38 cellular contexts compared by ENCODE assay signal in the genomic region with DNA sequence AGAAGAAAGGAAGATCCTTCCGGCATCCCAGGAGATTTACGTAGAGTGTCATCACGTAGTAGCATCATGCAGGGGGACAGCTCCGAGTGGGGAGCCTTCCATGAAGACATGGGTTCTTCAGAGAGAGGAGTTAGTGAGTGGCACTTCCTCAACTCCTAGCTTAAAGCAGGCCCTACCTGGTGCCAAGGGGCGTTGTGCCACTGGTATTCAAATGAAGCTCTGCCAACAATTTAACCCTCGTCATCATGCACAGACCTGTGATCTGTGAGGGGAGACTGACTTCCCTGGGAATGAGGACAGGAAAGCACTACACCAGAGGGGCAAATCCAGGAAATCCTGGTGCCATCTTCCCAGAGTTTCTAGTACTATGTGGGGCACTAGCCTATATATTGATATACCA. TPM values are rescaled to one million over a fixed set of nuclear protein-coding genes. Genes with fewer than 3 reads are reported as not detected.
"Had no signal": no experiment of that assay in that cellular context is flagged by ENCODE, and none has a peak within 500 bp of the region (broad histone marks: within the 10 kb centered on the region; RNA-seq: fewer than 3 reads in every experiment).

No MANE protein-coding gene starts in this region.

- H3K27ac Mint-ChIP-seq: activated naive CD4-positive, alpha-beta T cell treated with anti-CD3 and anti-CD28 coated beads for 36 hours; activated naive CD4-positive, alpha-beta T cell treated with anti-CD3 and anti-CD28 coated beads, Interleukin-2, amount 10 ng/mL, durations not matched to agents 7 days and 5 days; activated naive CD4-positive, alpha-beta T cell treated with anti-CD3 and anti-CD28 coated beads, Interleukin-2, amount 50 U/mL, for 24 hours; activated naive CD4-positive, alpha-beta T cell treated with anti-CD3 and anti-CD28 coated beads, Interleukin-2, amount 50 U/mL, for 72 hours; activated naive CD8-positive, alpha-beta T cell; activated naive CD8-positive, alpha-beta T cell treated with anti-CD3 and anti-CD28 coated beads for 36 hours; activated naive CD8-positive, alpha-beta T cell treated with anti-CD3 and anti-CD28 coated beads, Interleukin-2, amount 10 ng/mL, durations not matched to agents 7 days and 5 days; activated naive CD8-positive, alpha-beta T cell treated with anti-CD3 and anti-CD28 coated beads, Interleukin-2, amount 50 U/mL, for 24 hours; activated T-cell treated with anti-CD3 and anti-CD28 coated beads, Interleukin-2, amount 50 U/mL, for 24 hours; activated T-cell treated with anti-CD3 and anti-CD28 coated beads, Interleukin-2, amount 50 U/mL, for 72 hours; activated T-helper 1 cell treated with anti-CD3 and anti-CD28 coated beads, Interleukin-12 subunit alpha, Interleukin-12 subunit beta, Interleukin-2, Interleukin-4 antibody, amounts not matched to agents 30 ng/mL and 10 ng/mL and 1 ng/mL, durations not matched to agents 14 hours and 24 hours and 36 hours; activated T-helper 17 cell treated with anti-CD3 and anti-CD28 coated beads, Interleukin-2, amount 50 U/mL, for 72 hours; activated T-helper 2 cell treated with anti-CD3 and anti-CD28 coated beads, Interferon-gamma antibody, Interleukin-2, Interleukin-4, amounts not matched to agents 10 μg/mL and 5 μg/mL and 100 μg/mL, durations not matched to agents 14 hours and 24 hours and 36 hours; brain had no signal

- DNase-seq: activated effector memory CD4-positive, alpha-beta T cell treated with anti-CD3 and anti-CD28 coated beads, Interleukin-2, amount 50 U/mL, for 16 hours; activated effector memory CD4-positive, alpha-beta T cell treated with Interleukin-2 at 50 U/mL for 16 hours; activated gamma-delta T cell; activated gamma-delta T cell treated with Interleukin-2 at 50 U/mL for 16 hours; activated naive CD4-positive, alpha-beta T cell; activated naive CD4-positive, alpha-beta T cell treated with anti-CD3 and anti-CD28 coated beads for 36 hours; activated naive CD4-positive, alpha-beta T cell treated with anti-CD3 and anti-CD28 coated beads, Interleukin-2, amount 10 ng/mL, durations not matched to agents 7 days and 5 days; activated naive CD4-positive, alpha-beta T cell treated with anti-CD3 and anti-CD28 coated beads, Interleukin-2, amount 50 U/mL, for 16 hours; activated naive CD4-positive, alpha-beta T cell treated with Interleukin-2 at 50 U/mL for 16 hours; activated naive CD8-positive, alpha-beta T cell treated with anti-CD3 and anti-CD28 coated beads for 36 hours; activated naive CD8-positive, alpha-beta T cell treated with anti-CD3 and anti-CD28 coated beads, Interleukin-2, amount 10 ng/mL, durations not matched to agents 7 days and 5 days; activated naive CD8-positive, alpha-beta T cell treated with anti-CD3 and anti-CD28 coated beads, Interleukin-2, amount 50 U/mL, for 24 hours; activated T-cell treated with anti-CD3 and anti-CD28 coated beads, Interleukin-2, amount 50 U/mL, for 24 hours; activated T-cell treated with anti-CD3 and anti-CD28 coated beads, Interleukin-2, amount 50 U/mL, for 4 hours; activated T-cell treated with anti-CD3 and anti-CD28 coated beads, Interleukin-2, amount 50 U/mL, for 48 hours; activated T-cell treated with anti-CD3 and anti-CD28 coated beads, Interleukin-2, amount 50 U/mL, for 72 hours; adrenal gland; amniotic stem cell; amygdala; anterior cingulate cortex; aorta; brain microvascular endothelial cell; caudate nucleus; central memory CD4-positive, alpha-beta T cell; cerebellar nuclear complex had no signal

- H3K9me3 Mint-ChIP-seq: activated naive CD4-positive, alpha-beta T cell treated with anti-CD3 and anti-CD28 coated beads for 36 hours; activated naive CD4-positive, alpha-beta T cell treated with anti-CD3 and anti-CD28 coated beads, Interleukin-2, amount 10 ng/mL, durations not matched to agents 7 days and 5 days; activated naive CD4-positive, alpha-beta T cell treated with anti-CD3 and anti-CD28 coated beads, Interleukin-2, amount 50 U/mL, for 24 hours; activated naive CD4-positive, alpha-beta T cell treated with anti-CD3 and anti-CD28 coated beads, Interleukin-2, amount 50 U/mL, for 72 hours; activated naive CD8-positive, alpha-beta T cell treated with anti-CD3 and anti-CD28 coated beads for 36 hours; activated naive CD8-positive, alpha-beta T cell treated with anti-CD3 and anti-CD28 coated beads, Interleukin-2, amount 10 ng/mL, durations not matched to agents 7 days and 5 days; activated naive CD8-positive, alpha-beta T cell treated with anti-CD3 and anti-CD28 coated beads, Interleukin-2, amount 50 U/mL, for 24 hours; activated T-cell treated with anti-CD3 and anti-CD28 coated beads, Interleukin-2, amount 50 U/mL, for 24 hours; activated T-cell treated with anti-CD3 and anti-CD28 coated beads, Interleukin-2, amount 50 U/mL, for 4 hours; activated T-cell treated with anti-CD3 and anti-CD28 coated beads, Interleukin-2, amount 50 U/mL, for 72 hours; activated T-helper 1 cell treated with anti-CD3 and anti-CD28 coated beads, Interleukin-12 subunit alpha, Interleukin-12 subunit beta, Interleukin-2, Interleukin-4 antibody, amounts not matched to agents 30 ng/mL and 10 ng/mL and 1 ng/mL, durations not matched to agents 14 hours and 24 hours and 36 hours; activated T-helper 17 cell treated with anti-CD3 and anti-CD28 coated beads, Interleukin-2, amount 50 U/mL, for 72 hours; activated T-helper 2 cell treated with anti-CD3 and anti-CD28 coated beads, Interferon-gamma antibody, Interleukin-2, Interleukin-4, amounts not matched to agents 10 μg/mL and 5 μg/mL and 100 μg/mL, durations not matched to agents 14 hours and 24 hours and 36 hours; central memory CD8-positive, alpha-beta T cell had no signal

- H3K4me1 Mint-ChIP-seq: activated naive CD4-positive, alpha-beta T cell treated with anti-CD3 and anti-CD28 coated beads, Interleukin-2, amount 10 ng/mL, durations not matched to agents 7 days and 5 days; activated naive CD4-positive, alpha-beta T cell treated with anti-CD3 and anti-CD28 coated beads, Interleukin-2, amount 50 U/mL, for 24 hours; activated naive CD8-positive, alpha-beta T cell treated with anti-CD3 and anti-CD28 coated beads for 36 hours; activated naive CD8-positive, alpha-beta T cell treated with anti-CD3 and anti-CD28 coated beads, Interleukin-2, amount 10 ng/mL, durations not matched to agents 7 days and 5 days; activated naive CD8-positive, alpha-beta T cell treated with anti-CD3 and anti-CD28 coated beads, Interleukin-2, amount 50 U/mL, for 24 hours; activated T-helper 17 cell treated with anti-CD3 and anti-CD28 coated beads, Interleukin-2, amount 50 U/mL, for 72 hours; brain; central memory CD8-positive, alpha-beta T cell had no signal

- ATAC-seq: activated naive CD4-positive, alpha-beta T cell treated with anti-CD3 and anti-CD28 coated beads, Interleukin-2, amount 50 U/mL, for 72 hours; activated naive CD8-positive, alpha-beta T cell treated with anti-CD3 and anti-CD28 coated beads, Interleukin-2, amount 50 U/mL, for 24 hours; activated T-cell treated with anti-CD3 and anti-CD28 coated beads, Interleukin-2, amount 50 U/mL, for 4 hours; activated T-cell treated with anti-CD3 and anti-CD28 coated beads, Interleukin-2, amount 50 U/mL, for 72 hours; activated T-helper 17 cell treated with anti-CD3 and anti-CD28 coated beads, Interleukin-2, amount 50 U/mL, for 72 hours; body of pancreas had no signal

- H3K36me3 Mint-ChIP-seq: activated naive CD4-positive, alpha-beta T cell treated with anti-CD3 and anti-CD28 coated beads, Interleukin-2, amount 10 ng/mL, durations not matched to agents 7 days and 5 days; activated naive CD4-positive, alpha-beta T cell treated with anti-CD3 and anti-CD28 coated beads, Interleukin-2, amount 50 U/mL, for 24 hours; activated naive CD4-positive, alpha-beta T cell treated with anti-CD3 and anti-CD28 coated beads, Interleukin-2, amount 50 U/mL, for 72 hours; activated naive CD8-positive, alpha-beta T cell; activated naive CD8-positive, alpha-beta T cell treated with anti-CD3 and anti-CD28 coated beads for 36 hours; activated naive CD8-positive, alpha-beta T cell treated with anti-CD3 and anti-CD28 coated beads, Interleukin-2, amount 10 ng/mL, durations not matched to agents 7 days and 5 days; brain had no signal

- FAIRE-seq: astrocyte, bronchial epithelial cell had no signal

- H3K4me3 Mint-ChIP-seq: activated naive CD4-positive, alpha-beta T cell treated with anti-CD3 and anti-CD28 coated beads for 36 hours; activated naive CD4-positive, alpha-beta T cell treated with anti-CD3 and anti-CD28 coated beads, Interleukin-2, amount 10 ng/mL, durations not matched to agents 7 days and 5 days; activated naive CD4-positive, alpha-beta T cell treated with anti-CD3 and anti-CD28 coated beads, Interleukin-2, amount 50 U/mL, for 24 hours; activated naive CD8-positive, alpha-beta T cell; activated naive CD8-positive, alpha-beta T cell treated with anti-CD3 and anti-CD28 coated beads for 36 hours; activated naive CD8-positive, alpha-beta T cell treated with anti-CD3 and anti-CD28 coated beads, Interleukin-2, amount 10 ng/mL, durations not matched to agents 7 days and 5 days; activated naive CD8-positive, alpha-beta T cell treated with anti-CD3 and anti-CD28 coated beads, Interleukin-2, amount 50 U/mL, for 24 hours; activated T-cell treated with anti-CD3 and anti-CD28 coated beads, Interleukin-2, amount 50 U/mL, for 24 hours; activated T-cell treated with anti-CD3 and anti-CD28 coated beads, Interleukin-2, amount 50 U/mL, for 4 hours; activated T-cell treated with anti-CD3 and anti-CD28 coated beads, Interleukin-2, amount 50 U/mL, for 72 hours; activated T-helper 1 cell treated with anti-CD3 and anti-CD28 coated beads, Interleukin-12 subunit alpha, Interleukin-12 subunit beta, Interleukin-2, Interleukin-4 antibody, amounts not matched to agents 30 ng/mL and 10 ng/mL and 1 ng/mL, durations not matched to agents 14 hours and 24 hours and 36 hours; activated T-helper 17 cell treated with anti-CD3 and anti-CD28 coated beads, Interleukin-2, amount 50 U/mL, for 72 hours; brain; central memory CD8-positive, alpha-beta T cell had no signal

RNA-seq across cellular contexts. Expression of gene TMEM266, which starts 59.0 kb away (rescaled TPM):
- total RNA-seq: activated naive CD4-positive, alpha-beta T cell treated with anti-CD3 and anti-CD28 coated beads for 36 hours; activated naive CD4-positive, alpha-beta T cell treated with anti-CD3 and anti-CD28 coated beads, Interleukin-2, amount 50 U/mL, for 72 hours; activated naive CD8-positive, alpha-beta T cell treated with anti-CD3 and anti-CD28 coated beads, Interleukin-2, amount 10 ng/mL, durations not matched to agents 7 days and 5 days; activated T-cell treated with anti-CD3 and anti-CD28 coated beads, Interleukin-2, amount 50 U/mL, for 72 hours; activated T-helper 2 cell treated with anti-CD3 and anti-CD28 coated beads, Interferon-gamma antibody, Interleukin-2, Interleukin-4, amounts not matched to agents 10 μg/mL and 5 μg/mL and 100 μg/mL, durations not matched to agents 14 hours and 24 hours and 36 hours; ascending aorta; cardiac septum had no signal
- polyA plus RNA-seq: aorta had no signal
